24 cellular contexts compared by ENCODE assay signal in the genomic region with DNA sequence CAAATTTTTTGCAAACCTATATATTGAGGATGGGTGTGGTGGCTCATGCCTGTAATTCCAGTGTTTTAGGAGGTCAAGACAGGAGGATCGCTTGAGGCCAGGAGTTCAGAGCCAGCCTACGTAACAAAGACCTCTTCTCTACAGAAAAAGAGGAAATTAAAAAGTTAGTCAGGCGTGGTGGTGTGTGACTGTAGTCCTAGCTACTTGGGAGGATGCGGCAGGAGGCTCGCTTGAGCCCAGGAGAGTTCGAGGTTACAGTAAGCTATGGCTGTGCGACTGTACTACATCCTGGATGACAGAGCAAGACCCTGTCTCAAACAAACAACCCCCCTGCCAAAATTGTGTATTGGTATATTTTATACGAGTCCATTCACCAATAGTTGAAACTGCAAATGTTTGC.
"Had no signal": no experiment of that assay in that cellular context is flagged by ENCODE, and none has a peak within 500 bp of the region (broad histone marks: within the 10 kb centered on the region; RNA-seq: fewer than 3 reads in every experiment).

No MANE protein-coding gene starts in this region.

- H3K27ac ChIP-seq: ascending aorta, cardiac muscle cell, colonic mucosa, epithelial cell of prostate, esophagus squamous epithelium, right atrium auricular region, tibial nerve, VCaP had no signal

- H3K36me3 Mint-ChIP-seq: activated CD4-positive, alpha-beta memory T cell treated with anti-CD3 and anti-CD28 coated beads for 36 hours; activated naive CD4-positive, alpha-beta T cell treated with anti-CD3 and anti-CD28 coated beads, Interleukin-2, amount 10 ng/mL, durations not matched to agents 7 days and 5 days; brain; natural killer cell had no signal

- H3K36me3 ChIP-seq: ascending aorta, cardiac muscle cell, colonic mucosa, esophagus squamous epithelium, right atrium auricular region, tibial nerve had no signal

- DNase-seq: activated CD4-positive, alpha-beta memory T cell treated with anti-CD3 and anti-CD28 coated beads for 36 hours; activated CD4-positive, alpha-beta T cell treated with anti-CD3 and anti-CD28 coated beads, Interleukin-2, amount 10 ng/mL, durations not matched to agents 24 days and 14 days; activated CD4-positive, CD25-positive, alpha-beta regulatory T cell treated with anti-CD3 and anti-CD28 coated beads, Interleukin-2, amount 50 U/mL, for 72 hours; activated CD8-positive, alpha-beta memory T cell treated with anti-CD3 and anti-CD28 coated beads, Interleukin-2, amount 50 U/mL, for 4 hours; activated gamma-delta T cell; activated naive CD4-positive, alpha-beta T cell treated with anti-CD3 and anti-CD28 coated beads, Interleukin-2, amount 10 ng/mL, durations not matched to agents 7 days and 5 days; activated naive CD8-positive, alpha-beta T cell treated with anti-CD3 and anti-CD28 coated beads, Interleukin-2, amount 10 ng/mL, durations not matched to agents 7 days and 5 days; activated T-cell treated with anti-CD3 and anti-CD28 coated beads, Interleukin-2, amount 50 U/mL, for 1 hour; cerebellar nuclear complex; colonic mucosa; effector CD8-positive, alpha-beta T cell; esophagus squamous epithelium; foreskin melanocyte; kidney glomerular epithelial cell; left ventricle myocardium superior; natural killer cell; stimulated activated naive CD4-positive, alpha-beta T cell treated with Interleukin-2 at 50 U/mL for 16 hours had no signal

- H3K27ac Mint-ChIP-seq: activated CD4-positive, alpha-beta memory T cell treated with anti-CD3 and anti-CD28 coated beads for 36 hours; activated CD4-positive, alpha-beta T cell treated with anti-CD3 and anti-CD28 coated beads, Interleukin-2, amount 10 ng/mL, durations not matched to agents 24 days and 14 days; activated naive CD4-positive, alpha-beta T cell treated with anti-CD3 and anti-CD28 coated beads, Interleukin-2, amount 10 ng/mL, durations not matched to agents 7 days and 5 days; activated naive CD8-positive, alpha-beta T cell treated with anti-CD3 and anti-CD28 coated beads, Interleukin-2, amount 10 ng/mL, durations not matched to agents 7 days and 5 days; brain; natural killer cell had no signal

- H3K4me3 Mint-ChIP-seq: activated CD4-positive, alpha-beta memory T cell treated with anti-CD3 and anti-CD28 coated beads for 36 hours; activated CD4-positive, alpha-beta T cell treated with anti-CD3 and anti-CD28 coated beads, Interleukin-2, amount 10 ng/mL, durations not matched to agents 24 days and 14 days; activated naive CD4-positive, alpha-beta T cell treated with anti-CD3 and anti-CD28 coated beads, Interleukin-2, amount 10 ng/mL, durations not matched to agents 7 days and 5 days; activated naive CD8-positive, alpha-beta T cell treated with anti-CD3 and anti-CD28 coated beads, Interleukin-2, amount 10 ng/mL, durations not matched to agents 7 days and 5 days; brain; natural killer cell had no signal

- H3K4me1 ChIP-seq: ascending aorta, colonic mucosa, esophagus squamous epithelium, right atrium auricular region, tibial nerve had no signal

- H3K9me3 ChIP-seq: ascending aorta, colonic mucosa, esophagus squamous epithelium, right atrium auricular region, tibial nerve had no signal

- H3K9me3 Mint-ChIP-seq: activated CD4-positive, alpha-beta memory T cell treated with anti-CD3 and anti-CD28 coated beads for 36 hours; activated CD4-positive, alpha-beta T cell treated with anti-CD3 and anti-CD28 coated beads, Interleukin-2, amount 10 ng/mL, durations not matched to agents 24 days and 14 days; activated naive CD4-positive, alpha-beta T cell treated with anti-CD3 and anti-CD28 coated beads, Interleukin-2, amount 10 ng/mL, durations not matched to agents 7 days and 5 days; activated naive CD8-positive, alpha-beta T cell treated with anti-CD3 and anti-CD28 coated beads, Interleukin-2, amount 10 ng/mL, durations not matched to agents 7 days and 5 days; brain; natural killer cell had no signal

- H3K4me1 Mint-ChIP-seq: activated CD4-positive, alpha-beta T cell treated with anti-CD3 and anti-CD28 coated beads, Interleukin-2, amount 10 ng/mL, durations not matched to agents 24 days and 14 days; activated naive CD4-positive, alpha-beta T cell treated with anti-CD3 and anti-CD28 coated beads, Interleukin-2, amount 10 ng/mL, durations not matched to agents 7 days and 5 days; activated naive CD8-positive, alpha-beta T cell treated with anti-CD3 and anti-CD28 coated beads, Interleukin-2, amount 10 ng/mL, durations not matched to agents 7 days and 5 days; natural killer cell had no signal

- ATAC-seq: left ventricle myocardium superior, natural killer cell had no signal

- H3K27me3 ChIP-seq: ascending aorta, cardiac muscle cell, colonic mucosa, esophagus squamous epithelium, right atrium auricular region, tibial nerve had no signal

- H3K27me3 Mint-ChIP-seq: activated CD4-positive, alpha-beta memory T cell treated with anti-CD3 and anti-CD28 coated beads for 36 hours; activated CD4-positive, alpha-beta T cell treated with anti-CD3 and anti-CD28 coated beads, Interleukin-2, amount 10 ng/mL, durations not matched to agents 24 days and 14 days; activated naive CD4-positive, alpha-beta T cell treated with anti-CD3 and anti-CD28 coated beads, Interleukin-2, amount 10 ng/mL, durations not matched to agents 7 days and 5 days; activated naive CD8-positive, alpha-beta T cell treated with anti-CD3 and anti-CD28 coated beads, Interleukin-2, amount 10 ng/mL, durations not matched to agents 7 days and 5 days; brain had no signal

- H3K4me3 ChIP-seq: ascending aorta, cardiac muscle cell, colonic mucosa, esophagus squamous epithelium, right atrium auricular region, tibial nerve had no signal
